In the genomic region with DNA sequence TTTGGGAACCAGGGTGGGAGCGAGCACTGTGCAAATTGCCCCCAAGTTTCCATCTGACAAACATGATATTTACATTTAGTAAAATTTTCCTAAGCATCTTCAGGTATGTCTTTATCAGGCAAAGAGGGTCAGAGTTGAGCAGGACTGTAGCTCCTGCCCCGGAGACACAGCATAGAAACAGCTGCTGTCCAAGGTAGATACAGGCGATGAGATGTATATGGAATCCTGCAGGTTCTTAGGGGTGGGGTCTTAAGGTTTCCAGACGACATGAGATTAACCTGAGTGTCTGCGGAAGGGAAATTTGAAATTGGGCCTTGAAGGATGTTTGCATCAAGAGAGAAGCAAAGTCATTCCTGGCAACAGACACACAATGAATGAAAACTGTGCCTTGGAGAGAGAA, we compare ENCODE assay signal across 2 cellular contexts.
TF ChIP-seq lines count a peak whose summit lies in the region.

No MANE protein-coding gene starts in this region.

TF ChIP-seq in SK-N-SH treated with all-trans-retinoic acid at 6 μM for 48 hours, 23 proteins besides CTCF, POLR2A, EP300 and RAD21 (continued from another document):
- TF ChIP-seq, protein P1, sequence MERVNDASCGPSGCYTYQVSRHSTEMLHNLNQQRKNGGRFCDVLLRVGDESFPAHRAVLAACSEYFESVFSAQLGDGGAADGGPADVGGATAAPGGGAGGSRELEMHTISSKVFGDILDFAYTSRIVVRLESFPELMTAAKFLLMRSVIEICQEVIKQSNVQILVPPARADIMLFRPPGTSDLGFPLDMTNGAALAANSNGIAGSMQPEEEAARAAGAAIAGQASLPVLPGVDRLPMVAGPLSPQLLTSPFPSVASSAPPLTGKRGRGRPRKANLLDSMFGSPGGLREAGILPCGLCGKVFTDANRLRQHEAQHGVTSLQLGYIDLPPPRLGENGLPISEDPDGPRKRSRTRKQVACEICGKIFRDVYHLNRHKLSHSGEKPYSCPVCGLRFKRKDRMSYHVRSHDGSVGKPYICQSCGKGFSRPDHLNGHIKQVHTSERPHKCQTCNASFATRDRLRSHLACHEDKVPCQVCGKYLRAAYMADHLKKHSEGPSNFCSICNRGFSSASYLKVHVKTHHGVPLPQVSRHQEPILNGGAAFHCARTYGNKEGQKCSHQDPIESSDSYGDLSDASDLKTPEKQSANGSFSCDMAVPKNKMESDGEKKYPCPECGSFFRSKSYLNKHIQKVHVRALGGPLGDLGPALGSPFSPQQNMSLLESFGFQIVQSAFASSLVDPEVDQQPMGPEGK (CRISPR knock-in tag; IDR thresholded peaks at IDR 0.05; ENCODE audit: borderline replicate concordance) = no peak
- TF ChIP-seq GLIS3 (CRISPR knock-in tag; IDR thresholded peaks at IDR 0.05) = no peak
- no peak for TF ChIP-seq ZNF8 (CRISPR knock-in tag; IDR thresholded peaks at IDR 0.05)
- no peak for TF ChIP-seq BACH2 (CRISPR knock-in tag; IDR thresholded peaks at IDR 0.05; ENCODE audit: borderline replicate concordance)
- no peak for TF ChIP-seq ISL1 (CRISPR knock-in tag; IDR thresholded peaks at IDR 0.05)
- no peak for TF ChIP-seq OSR1 (CRISPR knock-in tag; IDR thresholded peaks at IDR 0.05)

TF ChIP-seq in HEK293, 187 proteins besides CTCF, POLR2A, EP300 and RAD21 (continued from another document):
- TF ChIP-seq, protein P2, sequence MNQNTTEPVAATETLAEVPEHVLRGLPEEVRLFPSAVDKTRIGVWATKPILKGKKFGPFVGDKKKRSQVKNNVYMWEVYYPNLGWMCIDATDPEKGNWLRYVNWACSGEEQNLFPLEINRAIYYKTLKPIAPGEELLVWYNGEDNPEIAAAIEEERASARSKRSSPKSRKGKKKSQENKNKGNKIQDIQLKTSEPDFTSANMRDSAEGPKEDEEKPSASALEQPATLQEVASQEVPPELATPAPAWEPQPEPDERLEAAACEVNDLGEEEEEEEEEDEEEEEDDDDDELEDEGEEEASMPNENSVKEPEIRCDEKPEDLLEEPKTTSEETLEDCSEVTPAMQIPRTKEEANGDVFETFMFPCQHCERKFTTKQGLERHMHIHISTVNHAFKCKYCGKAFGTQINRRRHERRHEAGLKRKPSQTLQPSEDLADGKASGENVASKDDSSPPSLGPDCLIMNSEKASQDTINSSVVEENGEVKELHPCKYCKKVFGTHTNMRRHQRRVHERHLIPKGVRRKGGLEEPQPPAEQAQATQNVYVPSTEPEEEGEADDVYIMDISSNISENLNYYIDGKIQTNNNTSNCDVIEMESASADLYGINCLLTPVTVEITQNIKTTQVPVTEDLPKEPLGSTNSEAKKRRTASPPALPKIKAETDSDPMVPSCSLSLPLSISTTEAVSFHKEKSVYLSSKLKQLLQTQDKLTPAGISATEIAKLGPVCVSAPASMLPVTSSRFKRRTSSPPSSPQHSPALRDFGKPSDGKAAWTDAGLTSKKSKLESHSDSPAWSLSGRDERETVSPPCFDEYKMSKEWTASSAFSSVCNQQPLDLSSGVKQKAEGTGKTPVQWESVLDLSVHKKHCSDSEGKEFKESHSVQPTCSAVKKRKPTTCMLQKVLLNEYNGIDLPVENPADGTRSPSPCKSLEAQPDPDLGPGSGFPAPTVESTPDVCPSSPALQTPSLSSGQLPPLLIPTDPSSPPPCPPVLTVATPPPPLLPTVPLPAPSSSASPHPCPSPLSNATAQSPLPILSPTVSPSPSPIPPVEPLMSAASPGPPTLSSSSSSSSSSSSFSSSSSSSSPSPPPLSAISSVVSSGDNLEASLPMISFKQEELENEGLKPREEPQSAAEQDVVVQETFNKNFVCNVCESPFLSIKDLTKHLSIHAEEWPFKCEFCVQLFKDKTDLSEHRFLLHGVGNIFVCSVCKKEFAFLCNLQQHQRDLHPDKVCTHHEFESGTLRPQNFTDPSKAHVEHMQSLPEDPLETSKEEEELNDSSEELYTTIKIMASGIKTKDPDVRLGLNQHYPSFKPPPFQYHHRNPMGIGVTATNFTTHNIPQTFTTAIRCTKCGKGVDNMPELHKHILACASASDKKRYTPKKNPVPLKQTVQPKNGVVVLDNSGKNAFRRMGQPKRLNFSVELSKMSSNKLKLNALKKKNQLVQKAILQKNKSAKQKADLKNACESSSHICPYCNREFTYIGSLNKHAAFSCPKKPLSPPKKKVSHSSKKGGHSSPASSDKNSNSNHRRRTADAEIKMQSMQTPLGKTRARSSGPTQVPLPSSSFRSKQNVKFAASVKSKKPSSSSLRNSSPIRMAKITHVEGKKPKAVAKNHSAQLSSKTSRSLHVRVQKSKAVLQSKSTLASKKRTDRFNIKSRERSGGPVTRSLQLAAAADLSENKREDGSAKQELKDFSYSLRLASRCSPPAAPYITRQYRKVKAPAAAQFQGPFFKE (tag by site-specific recombination; IDR thresholded peaks at IDR 0.05; ENCODE audit: borderline replicate concordance) = no peak
- TF ChIP-seq, protein P3, sequence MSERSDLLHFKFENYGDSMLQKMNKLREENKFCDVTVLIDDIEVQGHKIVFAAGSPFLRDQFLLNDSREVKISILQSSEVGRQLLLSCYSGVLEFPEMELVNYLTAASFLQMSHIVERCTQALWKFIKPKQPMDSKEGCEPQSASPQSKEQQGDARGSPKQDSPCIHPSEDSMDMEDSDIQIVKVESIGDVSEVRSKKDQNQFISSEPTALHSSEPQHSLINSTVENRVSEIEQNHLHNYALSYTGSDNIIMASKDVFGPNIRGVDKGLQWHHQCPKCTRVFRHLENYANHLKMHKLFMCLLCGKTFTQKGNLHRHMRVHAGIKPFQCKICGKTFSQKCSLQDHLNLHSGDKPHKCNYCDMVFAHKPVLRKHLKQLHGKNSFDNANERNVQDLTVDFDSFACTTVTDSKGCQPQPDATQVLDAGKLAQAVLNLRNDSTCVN (tag by site-specific recombination; optimal IDR thresholded peaks at IDR 0.05) = no peak
